23 cellular contexts compared by ENCODE assay signal in the genomic region with DNA sequence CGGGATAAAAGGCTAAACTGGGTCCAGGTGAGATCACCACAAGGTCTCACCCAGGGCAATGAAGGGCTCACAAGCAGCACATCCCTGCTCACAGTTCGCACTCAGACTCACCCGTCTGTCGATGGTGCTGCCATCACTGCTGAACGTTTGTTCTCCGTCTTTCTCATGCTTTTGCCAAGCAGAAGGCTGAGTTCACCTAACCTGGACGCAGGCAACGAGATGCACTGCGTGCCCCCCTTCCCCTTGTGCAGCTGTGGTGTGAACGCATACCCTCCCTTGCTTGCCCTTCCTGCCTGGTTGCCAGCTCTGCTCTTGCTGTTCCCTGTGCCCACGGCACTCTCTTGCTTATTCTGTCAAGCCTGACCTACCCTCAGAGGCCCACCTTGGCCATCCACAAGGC. TPM values are rescaled to one million over a fixed set of nuclear protein-coding genes. Genes with fewer than 3 reads are reported as not detected.
A peak's percentile ranks its signal among the peaks of the same experiment; 100 is the strongest.
DNase-seq lines count a peak whose midpoint lies in the region; ATAC-seq and TF ChIP-seq lines count a peak whose summit lies in the region.
"Had no signal": no experiment of that assay in that cellular context is flagged by ENCODE, and none has a peak within 500 bp of the region (broad histone marks: within the 10 kb centered on the region; RNA-seq: fewer than 3 reads in every experiment).

No MANE protein-coding gene starts in this region.

- no peaks in the 10 kb centered on the region for H3K27me3 ChIP-seq in heart left ventricle
- no peaks in the 10 kb centered on the region for H3K27me3 ChIP-seq in osteoblast (ENCODE audit: insufficient read depth, low read length)
- H3K27me3 ChIP-seq in vagina: no peaks in the 10 kb centered on the region
- H3K27me3 ChIP-seq: breast epithelium, suprapubic skin had no signal

- peaks cover 13% of the 10 kb centered on the region for H3K4me1 Mint-ChIP-seq in endothelial cell (ENCODE audit: unreplicated experiment)

- H3K4me1 ChIP-seq in heart left ventricle: peaks cover 0 to 45% (median 27%) of the 10 kb centered on the region in 12 donors
- peaks cover 50% of the 10 kb centered on the region for H3K4me1 ChIP-seq in osteoblast (ENCODE audit: insufficient read depth, low read length)
- H3K4me1 ChIP-seq in vagina: peaks cover 21% of the 10 kb centered on the region
- H3K4me1 ChIP-seq: breast epithelium had no signal

- no peak overlapping the region for H2AFZ ChIP-seq in osteoblast (ENCODE audit: low read length)

- no peak for TF ChIP-seq CTCF in heart left ventricle (IDR thresholded peaks at IDR 0.05)
- no peak for TF ChIP-seq CTCF in endothelial cell (IDR thresholded peaks at IDR 0.05; ENCODE audit: unreplicated experiment)
- no peak for TF ChIP-seq CTCF in osteoblast (IDR thresholded peaks at IDR 0.05; ENCODE audit: extremely low read depth, low read depth, low read length)
- TF ChIP-seq CTCF in vagina (IDR thresholded peaks at IDR 0.05): no peak
- no peak for TF ChIP-seq CTCF in GM13977 (IDR thresholded peaks at IDR 0.05; ENCODE audit: extremely low read depth, insufficient read depth, missing control alignments)

- peaks cover 3% of the 10 kb centered on the region for H3K27me3 Mint-ChIP-seq in endothelial cell (ENCODE audit: unreplicated experiment)
- H3K27me3 Mint-ChIP-seq: activated T-cell treated with anti-CD3 and anti-CD28 coated beads, Interleukin-2, amount 50 U/mL, for 24 hours; CD8-positive, alpha-beta memory T cell; dendritic cell treated with granulocyte-macrophage colony-stimulating factor and Interleukin-4, amounts not matched to agents 40 ng/mL and 50 ng/mL, for 4 days had no signal

- no peak for DNase-seq in heart left ventricle
- DNase-seq in left ventricle myocardium superior: no peak
- DNase-seq in endothelial cell (ENCODE audit: low spot score): no peak
- DNase-seq in osteoblast (ENCODE audit: insufficient read length, low spot score, missing footprints): peak; percentile 52
- DNase-seq in vagina (ENCODE audit: extremely low spot score in 2 of 2): no peak
- no peak for DNase-seq in GM13977 (ENCODE audit: low spot score)
- no peak for DNase-seq in KBM-7
- DNase-seq: 8988T; activated CD4-positive, alpha-beta T cell treated with anti-CD3 and anti-CD28 coated beads for 4 hours; activated T-cell treated with anti-CD3 and anti-CD28 coated beads, Interleukin-2, amount 50 U/mL, for 24 hours; AML-193; CD8-positive, alpha-beta memory T cell; HCEC 1CT; head of caudate nucleus; NCI-H1092 treated with DMSO at 0.1 percent for 48 hours; NCI-H1930; nephron progenitor cell; stimulated activated CD4-positive, alpha-beta T cell treated with anti-CD3 and anti-CD28 coated beads, Interleukin-1b, Interleukin-23, amount 100 ng/mL, for 48 hours had no signal

- peak overlapping the region; percentile 8 for H3K27ac Mint-ChIP-seq in endothelial cell (ENCODE audit: unreplicated experiment)
- H3K27ac Mint-ChIP-seq: activated T-cell treated with anti-CD3 and anti-CD28 coated beads, Interleukin-2, amount 50 U/mL, for 24 hours; dendritic cell treated with granulocyte-macrophage colony-stimulating factor and Interleukin-4, amounts not matched to agents 40 ng/mL and 50 ng/mL, for 4 days; nephron progenitor cell had no signal

- no peak overlapping the region for H3K4me3 Mint-ChIP-seq in endothelial cell (ENCODE audit: unreplicated experiment)
- H3K4me3 Mint-ChIP-seq: activated T-cell treated with anti-CD3 and anti-CD28 coated beads, Interleukin-2, amount 50 U/mL, for 24 hours; CD8-positive, alpha-beta memory T cell; dendritic cell treated with granulocyte-macrophage colony-stimulating factor and Interleukin-4, amounts not matched to agents 40 ng/mL and 50 ng/mL, for 4 days; nephron progenitor cell had no signal

- no peak overlapping the region for H3K4me3 ChIP-seq in heart left ventricle
- no peak overlapping the region for H3K4me3 ChIP-seq in osteoblast (ENCODE audit: insufficient read depth, low read length)
- H3K4me3 ChIP-seq in vagina: no peak overlapping the region
- H3K4me3 ChIP-seq: breast epithelium, skin epidermis, suprapubic skin had no signal

- no peak for ATAC-seq in heart left ventricle
- no peak for ATAC-seq in left ventricle myocardium superior
- no peak for ATAC-seq in HG02642 (IDR thresholded peaks at IDR 0.05; ENCODE audit: poor library complexity, unreplicated experiment)

- H3K36me3 ChIP-seq in heart left ventricle (peaks cover 0 to 28% (median 14%) of the 10 kb centered on the region in 9 donors), osteoblast (ENCODE audit: insufficient read depth, low read length) (peaks cover 13% of the 10 kb centered on the region), vagina (peaks cover 0 to 10% of the 10 kb centered on the region in 2 donors)
- H3K36me3 ChIP-seq: breast epithelium had no signal

- no peak overlapping the region for H3K4me2 ChIP-seq in osteoblast (ENCODE audit: insufficient read depth, low read length)

- in situ Hi-C loops in GM13977 (cut with MboI; ENCODE audit: low pct_unique_long_range_greater_than_20kb, low sequenced_read_pairs, unreplicated experiment) (no loop called here), KBM-7 (cut with MboI; ENCODE audit: low pct_unique_long_range_greater_than_20kb, low sequenced_read_pairs) (no loop called here)

- intact Hi-C loops in heart left ventricle (cut with DNase I) (no loop called here), left ventricle myocardium superior (cut with micrococcal nuclease) (no loop called here), vagina (cut with DNase I) (no loop called here)

- WGBS in heart left ventricle, 4 donors: 93 to 94% (median 94%) methylated on average over 11 of the region's 11 CpGs

- TF ChIP-seq POLR2A in heart left ventricle (IDR thresholded peaks at IDR 0.05) (no peak), vagina (IDR thresholded peaks at IDR 0.05) (no peak)

- H4K20me1 ChIP-seq in osteoblast (ENCODE audit: insufficient read depth, low read length): no peaks in the 10 kb centered on the region

- H3K27ac ChIP-seq in heart left ventricle (peak overlapping the region in 8 of 12 donors; percentile 79 to 92 (median 82)), osteoblast (ENCODE audit: low read depth, low read length) (peak overlapping the region; percentile 100), vagina (peak overlapping the region; percentile 87)

- H3K79me2 ChIP-seq in osteoblast (ENCODE audit: insufficient read depth, low read length): no peaks in the 10 kb centered on the region

- H3K9me3 ChIP-seq in heart left ventricle: no peaks in the 10 kb centered on the region
- no peaks in the 10 kb centered on the region for H3K9me3 ChIP-seq in osteoblast (ENCODE audit: low read depth, low read length)
- no peaks in the 10 kb centered on the region for H3K9me3 ChIP-seq in vagina
- H3K9me3 ChIP-seq: breast epithelium, suprapubic skin had no signal

- no peaks in the 10 kb centered on the region for H3K9me3 Mint-ChIP-seq in endothelial cell (ENCODE audit: unreplicated experiment)
- H3K9me3 Mint-ChIP-seq: activated T-cell treated with anti-CD3 and anti-CD28 coated beads, Interleukin-2, amount 50 U/mL, for 24 hours; CD8-positive, alpha-beta memory T cell; dendritic cell treated with granulocyte-macrophage colony-stimulating factor and Interleukin-4, amounts not matched to agents 40 ng/mL and 50 ng/mL, for 4 days; nephron progenitor cell had no signal

- peaks cover 37% of the 10 kb centered on the region for H3K36me3 Mint-ChIP-seq in endothelial cell (ENCODE audit: low read depth, unreplicated experiment)

RNA-seq across cellular contexts. Expression of a gene that starts 18.0 kb away (rescaled TPM):
- total RNA-seq in heart left ventricle: 10 to 100 TPM in 1 of 9 donors, 1 to 10 TPM in 8; 5.6 to 10.9 (median 7.2) TPM
- polyA plus RNA-seq in heart left ventricle: 1 to 10 TPM; 3.4 to 8.3 TPM
- total RNA-seq in left ventricle myocardium superior: 8.5 TPM
- 11.4 TPM for total RNA-seq in endothelial cell (ENCODE audit: unreplicated experiment)
- total RNA-seq in osteoblast: 14.5 and 15.0 TPM in 2 replicates
- total RNA-seq in vagina: 8.6 TPM

RNA-seq across cellular contexts. Expression of a gene that starts 18.3 kb away (rescaled TPM):
- total RNA-seq in heart left ventricle (1 to 10 TPM; 4.5 to 8.1 (median 5.3) TPM), left ventricle myocardium superior (4.7 TPM), endothelial cell (ENCODE audit: unreplicated experiment) (26.0 TPM), osteoblast (21.4 and 26.2 TPM in 2 replicates), vagina (11.8 TPM)
- 1 to 10 TPM; 5.6 to 6.6 TPM for polyA plus RNA-seq in heart left ventricle

RNA-seq across cellular contexts. Expression of a gene that starts 31.0 kb away (rescaled TPM):
- total RNA-seq in heart left ventricle: 10 to 100 TPM; 14.1 to 24.6 (median 17.7) TPM
- 10 to 100 TPM; 19.0 to 39.5 TPM for polyA plus RNA-seq in heart left ventricle
- total RNA-seq in left ventricle myocardium superior: 12.6 TPM
- total RNA-seq in endothelial cell (ENCODE audit: unreplicated experiment): 31.4 TPM
- total RNA-seq in osteoblast: 38.4 and 46.6 TPM in 2 replicates
- 20.9 TPM for total RNA-seq in vagina
